Comparison of ENCODE assay signal across 1 cellular context in the genomic region with DNA sequence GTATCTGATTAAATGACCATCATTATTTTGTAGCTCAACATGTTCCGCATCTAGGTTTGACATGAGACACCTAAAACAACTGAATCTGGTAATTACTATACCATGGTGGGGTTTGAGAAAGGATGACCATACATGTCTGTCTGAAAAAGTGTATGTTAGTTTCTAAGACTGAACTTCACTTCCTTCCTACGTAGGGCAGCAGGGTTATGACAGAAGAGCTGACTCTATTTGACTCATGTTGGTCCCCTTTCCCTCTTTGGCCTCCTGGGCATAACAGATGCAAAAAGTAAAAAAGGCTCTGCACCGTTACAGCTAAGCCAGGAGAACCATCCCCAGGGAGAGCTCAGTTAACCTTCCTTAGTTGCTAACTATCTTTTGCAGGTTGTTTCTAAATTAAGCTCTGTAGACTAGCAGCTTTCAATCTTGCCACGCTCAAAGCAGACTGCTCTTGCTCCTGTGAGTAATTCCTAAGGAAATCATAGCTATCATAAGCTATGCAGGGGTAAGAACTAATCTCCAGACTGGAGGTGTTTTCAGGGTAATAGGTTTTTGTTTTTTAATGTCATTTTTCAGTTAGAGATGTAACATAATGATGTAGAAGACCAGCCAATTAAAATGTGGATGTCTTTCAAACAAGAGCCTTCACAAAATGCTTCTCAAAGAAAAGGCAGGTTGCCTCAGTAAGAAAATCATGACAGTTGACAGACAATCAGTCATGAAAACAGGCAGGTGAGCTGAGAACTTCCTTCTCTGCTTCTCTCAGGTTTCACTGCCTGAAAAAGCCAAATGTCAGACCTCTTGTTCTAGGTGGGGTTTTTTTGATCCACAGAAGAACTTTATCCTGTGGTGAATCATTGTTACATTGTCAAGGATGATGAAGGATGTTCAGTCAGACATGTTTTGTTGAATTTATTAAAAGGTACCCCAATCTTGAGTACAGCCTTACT.
TF ChIP-seq lines count a peak whose summit lies in the region.

No MANE protein-coding gene starts in this region.

TF ChIP-seq in IMR-90, 13 proteins besides CTCF, POLR2A, EP300 and RAD21 (continued from another document):
- no peak for TF ChIP-seq MAZ (IDR thresholded peaks at IDR 0.05; ENCODE audit: borderline replicate concordance, low read depth, low read length)
- no peak for TF ChIP-seq RFX5 (IDR thresholded peaks at IDR 0.05; ENCODE audit: low read depth, low read length)
- TF ChIP-seq SMC3 (IDR thresholded peaks at IDR 0.05; ENCODE audit: low read depth, low read length), result no peak
- no peak for TF ChIP-seq FOS (IDR thresholded peaks at IDR 0.05; ENCODE audit: low read depth, low read length)
- TF ChIP-seq, protein P1, sequence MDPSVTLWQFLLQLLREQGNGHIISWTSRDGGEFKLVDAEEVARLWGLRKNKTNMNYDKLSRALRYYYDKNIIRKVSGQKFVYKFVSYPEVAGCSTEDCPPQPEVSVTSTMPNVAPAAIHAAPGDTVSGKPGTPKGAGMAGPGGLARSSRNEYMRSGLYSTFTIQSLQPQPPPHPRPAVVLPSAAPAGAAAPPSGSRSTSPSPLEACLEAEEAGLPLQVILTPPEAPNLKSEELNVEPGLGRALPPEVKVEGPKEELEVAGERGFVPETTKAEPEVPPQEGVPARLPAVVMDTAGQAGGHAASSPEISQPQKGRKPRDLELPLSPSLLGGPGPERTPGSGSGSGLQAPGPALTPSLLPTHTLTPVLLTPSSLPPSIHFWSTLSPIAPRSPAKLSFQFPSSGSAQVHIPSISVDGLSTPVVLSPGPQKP (IDR thresholded peaks at IDR 0.05; ENCODE audit: borderline replicate concordance, low read depth, low read length), result no peak
- TF ChIP-seq NFE2L2 (IDR thresholded peaks at IDR 0.05; ENCODE audit: low read depth, low read length), result no peak
- no peak for TF ChIP-seq CHD1 (IDR thresholded peaks at IDR 0.05; ENCODE audit: low read depth, low read length)
- TF ChIP-seq, protein P2, sequence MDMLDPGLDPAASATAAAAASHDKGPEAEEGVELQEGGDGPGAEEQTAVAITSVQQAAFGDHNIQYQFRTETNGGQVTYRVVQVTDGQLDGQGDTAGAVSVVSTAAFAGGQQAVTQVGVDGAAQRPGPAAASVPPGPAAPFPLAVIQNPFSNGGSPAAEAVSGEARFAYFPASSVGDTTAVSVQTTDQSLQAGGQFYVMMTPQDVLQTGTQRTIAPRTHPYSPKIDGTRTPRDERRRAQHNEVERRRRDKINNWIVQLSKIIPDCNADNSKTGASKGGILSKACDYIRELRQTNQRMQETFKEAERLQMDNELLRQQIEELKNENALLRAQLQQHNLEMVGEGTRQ (IDR thresholded peaks at IDR 0.05; ENCODE audit: low read depth, low read length), result no peak
- TF ChIP-seq RCOR1 (IDR thresholded peaks at IDR 0.05; ENCODE audit: insufficient replicate concordance, low read length), result no peak
- TF ChIP-seq BHLHE40 (IDR thresholded peaks at IDR 0.05; ENCODE audit: low read depth, low read length), result no peak
TF ChIP-seq in IMR-90: peak in this region for 0.
